Comparison of ENCODE assay signal across 19 cellular contexts in genomic region chr6:163175301-163175700, GRCh38.
"Had no signal": no experiment of that assay in that cellular context is flagged by ENCODE, and none has a peak within 500 bp of the region (broad histone marks: within the 10 kb centered on the region; RNA-seq: fewer than 3 reads in every experiment).

No MANE protein-coding gene starts in this region.

- H3K27ac Mint-ChIP-seq: dendritic cell treated with granulocyte-macrophage colony-stimulating factor and Interleukin-4, amounts not matched to agents 40 ng/mL and 50 ng/mL, for 4 days; effector memory CD8-positive, alpha-beta T cell; immature natural killer cell; memory B cell; mesothelial cell of epicardium; natural killer cell had no signal

- H3K4me3 Mint-ChIP-seq: dendritic cell treated with granulocyte-macrophage colony-stimulating factor and Interleukin-4, amounts not matched to agents 40 ng/mL and 50 ng/mL, for 4 days; effector memory CD8-positive, alpha-beta T cell; immature natural killer cell; memory B cell; mesothelial cell of epicardium; natural killer cell; neural crest cell had no signal

- H3K36me3 Mint-ChIP-seq: immature natural killer cell, memory B cell, mesothelial cell of epicardium, natural killer cell had no signal

- H3K4me1 Mint-ChIP-seq: immature natural killer cell, mesothelial cell of epicardium, natural killer cell had no signal

- H3K9me3 Mint-ChIP-seq: dendritic cell treated with granulocyte-macrophage colony-stimulating factor and Interleukin-4, amounts not matched to agents 40 ng/mL and 50 ng/mL, for 4 days; effector memory CD8-positive, alpha-beta T cell; immature natural killer cell; memory B cell had no signal

- DNase-seq: effector memory CD8-positive, alpha-beta T cell; esophagus squamous epithelium; foreskin fibroblast; glutamatergic neuron; immature natural killer cell; left cardiac atrium; left ventricle myocardium inferior; lower lobe of right lung; natural killer cell; right cardiac atrium; small intestine; stimulated activated CD4-positive, alpha-beta T cell treated with anti-CD3 and anti-CD28 coated beads, Interleukin-12 subunit alpha, Interleukin-12 subunit beta, amount 100 ng/mL, for 4 hours; stimulated activated naive CD4-positive, alpha-beta T cell; stomach; trophoblast cell had no signal
